Comparison of ENCODE assay signal across 18 cellular contexts in genomic region chr14:100622708-100623485, GRCh38. TPM values are rescaled to one million over a fixed set of nuclear protein-coding genes. Genes with fewer than 3 reads are reported as not detected.
"Had no signal": no experiment of that assay in that cellular context is flagged by ENCODE, and none has a peak within 500 bp of the region (broad histone marks: within the 10 kb centered on the region; RNA-seq: fewer than 3 reads in every experiment).

No MANE protein-coding gene starts in this region.

- H3K27ac ChIP-seq: brain microvascular endothelial cell, WERI-Rb-1 had no signal

- ATAC-seq: esophagus mucosa; naive thymus-derived CD8-positive, alpha-beta T cell; stimulated activated naive CD8-positive, alpha-beta T cell treated with anti-CD3 and anti-CD28 coated beads, Interleukin-15, Interleukin-2, amounts not matched to agents 100 U/mL and 50 U/mL, for 24 hours had no signal

- H3K4me3 ChIP-seq: mucosa of descending colon had no signal

- H3K9me3 ChIP-seq: mucosa of descending colon had no signal

- H3K4me3 Mint-ChIP-seq: activated CD4-positive, alpha-beta T cell treated with anti-CD3 and anti-CD28 coated beads, Interleukin-2, amount 10 ng/mL, durations not matched to agents 7 days and 5 days; activated naive CD8-positive, alpha-beta T cell; endodermal cell; naive thymus-derived CD8-positive, alpha-beta T cell; T-helper 2 cell treated with Interferon-gamma antibody and Interleukin-4, amounts not matched to agents 5 μg/mL and 100 μg/mL, for 36 hours had no signal

- H3K27ac Mint-ChIP-seq: activated CD4-positive, alpha-beta T cell treated with anti-CD3 and anti-CD28 coated beads, Interleukin-2, amount 10 ng/mL, durations not matched to agents 7 days and 5 days; activated naive CD8-positive, alpha-beta T cell; activated T-helper 2 cell treated with anti-CD3 and anti-CD28 coated beads, Interferon-gamma antibody, Interleukin-2, Interleukin-4, amounts not matched to agents 10 μg/mL and 5 μg/mL and 100 μg/mL, durations not matched to agents 14 hours and 24 hours and 36 hours; endodermal cell; T-helper 2 cell treated with Interferon-gamma antibody and Interleukin-4, amounts not matched to agents 5 μg/mL and 100 μg/mL, for 36 hours had no signal

- DNase-seq: activated CD4-positive, alpha-beta T cell treated with anti-CD3 and anti-CD28 coated beads, Interleukin-2, amount 10 ng/mL, durations not matched to agents 7 days and 5 days; activated T-cell treated with anti-CD3 and anti-CD28 coated beads for 4 hours; amygdala; brain microvascular endothelial cell; cerebellar nuclear complex; hypothalamus; naive thymus-derived CD8-positive, alpha-beta T cell; stimulated activated CD4-positive, alpha-beta T cell treated with anti-CD3 and anti-CD28 coated beads, Interleukin-4, amount 100 ng/mL, for 1 hour; stimulated activated CD8-positive, alpha-beta memory T cell treated with anti-CD3 and anti-CD28 coated beads, Interleukin-4, amount 100 ng/mL, for 48 hours; stimulated activated naive CD8-positive, alpha-beta T cell treated with anti-CD3 and anti-CD28 coated beads, Interleukin-15, Interleukin-2, amounts not matched to agents 100 U/mL and 50 U/mL, for 24 hours; WERI-Rb-1 had no signal

- H3K9me3 Mint-ChIP-seq: activated CD4-positive, alpha-beta T cell treated with anti-CD3 and anti-CD28 coated beads, Interleukin-2, amount 10 ng/mL, durations not matched to agents 7 days and 5 days; activated T-helper 2 cell treated with anti-CD3 and anti-CD28 coated beads, Interferon-gamma antibody, Interleukin-2, Interleukin-4, amounts not matched to agents 10 μg/mL and 5 μg/mL and 100 μg/mL, durations not matched to agents 14 hours and 24 hours and 36 hours; endodermal cell; T-helper 2 cell treated with Interferon-gamma antibody and Interleukin-4, amounts not matched to agents 5 μg/mL and 100 μg/mL, for 36 hours had no signal

- H3K36me3 ChIP-seq: brain microvascular endothelial cell, WERI-Rb-1 had no signal

- H3K4me1 Mint-ChIP-seq: endodermal cell had no signal

RNA-seq across cellular contexts. Expression of gene BEGAIN, which starts 35.7 kb away (rescaled TPM):
- total RNA-seq: glomerular endothelial cell had no signal
